In the genomic region with DNA sequence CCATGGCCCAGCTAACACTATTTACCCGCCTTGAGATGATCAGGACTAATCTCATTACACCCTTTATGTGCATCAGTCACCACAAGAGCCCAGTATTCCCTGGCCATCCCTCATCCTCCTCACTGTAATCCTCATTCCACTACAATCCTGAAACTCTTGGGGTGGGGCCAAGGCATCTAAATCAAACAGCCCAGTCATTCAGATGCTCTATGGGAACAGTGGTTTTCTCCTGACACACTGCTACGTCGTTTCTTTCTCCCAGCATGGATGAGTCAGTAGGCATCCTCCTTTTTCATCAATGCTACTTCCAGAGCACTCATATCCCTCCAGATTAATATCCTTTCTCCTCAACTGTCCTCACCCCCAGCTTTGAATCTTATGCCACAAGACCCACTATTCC, we compare ENCODE assay signal across 15 cellular contexts. TPM values are rescaled to one million over a fixed set of nuclear protein-coding genes. Genes with fewer than 3 reads are reported as not detected.
A peak's percentile ranks its signal among the peaks of the same experiment; 100 is the strongest.
DNase-seq lines count a peak whose midpoint lies in the region; ATAC-seq and TF ChIP-seq lines count a peak whose summit lies in the region.
"Had no signal": no experiment of that assay in that cellular context is flagged by ENCODE, and none has a peak within 500 bp of the region (broad histone marks: within the 10 kb centered on the region; RNA-seq: fewer than 3 reads in every experiment).

No MANE protein-coding gene starts in this region.

- H3K27ac ChIP-seq in breast epithelium (no peak overlapping the region), dorsolateral prefrontal cortex (no peak overlapping the region)
- H3K27ac ChIP-seq: 22Rv1, ovary, thoracic aorta had no signal

- ATAC-seq in SK-N-SH treated with all-trans-retinoic acid at 6 μM for 48 hours (peak; percentile 81), natural killer cell (no peak)

- H3K4me1 Mint-ChIP-seq in MCF 10A (ENCODE audit: insufficient read depth, unreplicated experiment) (peaks cover 20% of the 10 kb centered on the region), natural killer cell (peaks cover 24 to 28% of the 10 kb centered on the region in 2 donors)

- DNase-seq in MCF 10A (ENCODE audit: unreplicated experiment) = peak; percentile 14
- DNase-seq in breast epithelium (ENCODE audit: low spot score in 2 of 2) = no peak
- peak; percentile 66 for DNase-seq in fibroblast of pulmonary artery (ENCODE audit: low read depth)
- DNase-seq in GDM1 (lab: John Stamatoyannopoulos, UW) = no peak
- no peak for DNase-seq in natural killer cell
- DNase-seq in dorsolateral prefrontal cortex = no peak
- DNase-seq in NCI-H510A (lab: John Stamatoyannopoulos, UW) = no peak
- DNase-seq: activated CD4-positive, alpha-beta T cell treated with anti-CD3 and anti-CD28 coated beads for 1 hour; activated T-cell treated with anti-CD3 and anti-CD28 coated beads, Interleukin-2, amount 50 U/mL, for 24 hours; Karpas-422; mesendoderm; ovary had no signal

- CTCF ChIA-PET in MCF 10A (lab: Yijun Ruan, JAX) = no interaction called here

- H3K4me3 Mint-ChIP-seq in MCF 10A (ENCODE audit: unreplicated experiment) (no peak overlapping the region), natural killer cell (no peak overlapping the region)
- H3K4me3 Mint-ChIP-seq: activated T-cell treated with anti-CD3 and anti-CD28 coated beads, Interleukin-2, amount 50 U/mL, for 24 hours had no signal

- intact Hi-C loops in MCF 10A (cut with micrococcal nuclease) = loop anchor here (5.0 kb wide), 1 partner anchor 162 kb away; the partner anchor contains the start of gene NUP54
- intact Hi-C loops in breast epithelium (cut with DNase I; ENCODE audit: low total_unique reads) = no loop called here
- intact Hi-C loops in natural killer cell (cut with micrococcal nuclease) = no loop called here
- intact Hi-C loops in dorsolateral prefrontal cortex (cut with DNase I) = no loop called here

- peaks cover 0 to 12% of the 10 kb centered on the region in 2 donors for H3K4me1 ChIP-seq in breast epithelium

- POLR2A ChIA-PET in MCF 10A (lab: Yijun Ruan, JAX) = no interaction called here

- no peak overlapping the region for H3K27ac Mint-ChIP-seq in MCF 10A (ENCODE audit: low read depth, unreplicated experiment)
- no peak overlapping the region for H3K27ac Mint-ChIP-seq in natural killer cell
- H3K27ac Mint-ChIP-seq: activated T-cell treated with anti-CD3 and anti-CD28 coated beads, Interleukin-2, amount 50 U/mL, for 24 hours had no signal

- H3K27me3 Mint-ChIP-seq in MCF 10A (ENCODE audit: insufficient read depth, unreplicated experiment) (no peaks in the 10 kb centered on the region), natural killer cell (ENCODE audit: low read depth in 2 of 2) (no peaks in the 10 kb centered on the region)
- H3K27me3 Mint-ChIP-seq: activated T-cell treated with anti-CD3 and anti-CD28 coated beads, Interleukin-2, amount 50 U/mL, for 24 hours had no signal

- H3K4me3 ChIP-seq in breast epithelium (no peak overlapping the region), fibroblast of pulmonary artery (replicated peaks; ENCODE audit: low read depth, low read length) (no peak overlapping the region), dorsolateral prefrontal cortex (no peak overlapping the region)
- H3K4me3 ChIP-seq: ovary, thoracic aorta had no signal

- peaks cover 19% of the 10 kb centered on the region for H3K36me3 Mint-ChIP-seq in MCF 10A (ENCODE audit: insufficient read depth, unreplicated experiment)
- H3K36me3 Mint-ChIP-seq in natural killer cell = no peaks in the 10 kb centered on the region

- no peak for TF ChIP-seq POLR2A in breast epithelium (IDR thresholded peaks at IDR 0.05)

- TF ChIP-seq CTCF in MCF 10A (IDR thresholded peaks at IDR 0.05; ENCODE audit: unreplicated experiment) = no peak
- no peak for TF ChIP-seq CTCF in breast epithelium (IDR thresholded peaks at IDR 0.05)
- no peak for TF ChIP-seq CTCF in fibroblast of pulmonary artery (IDR thresholded peaks at IDR 0.05; ENCODE audit: low read length, missing control alignments)
- TF ChIP-seq CTCF in natural killer cell (IDR thresholded peaks at IDR 0.05) = no peak
- no peak for TF ChIP-seq CTCF in dorsolateral prefrontal cortex (IDR thresholded peaks at IDR 0.05 in 54 of 56, conservative IDR thresholded peaks at IDR 0.05 in 2 of 56; ENCODE audit: low read depth in 1 of 56, partially characterized antibody in 56 of 56)

- H3K27me3 ChIP-seq in breast epithelium (no peaks in the 10 kb centered on the region), dorsolateral prefrontal cortex (no peaks in the 10 kb centered on the region)
- H3K27me3 ChIP-seq: ovary had no signal

- peaks cover 7% of the 10 kb centered on the region for H3K36me3 ChIP-seq in breast epithelium
- H3K36me3 ChIP-seq: ovary had no signal

- no peaks in the 10 kb centered on the region for H3K9me3 ChIP-seq in breast epithelium
- H3K9me3 ChIP-seq: ovary, thoracic aorta had no signal

- no peaks in the 10 kb centered on the region for H3K9me3 Mint-ChIP-seq in MCF 10A (ENCODE audit: unreplicated experiment)
- H3K9me3 Mint-ChIP-seq in natural killer cell = no peaks in the 10 kb centered on the region
- H3K9me3 Mint-ChIP-seq: activated T-cell treated with anti-CD3 and anti-CD28 coated beads, Interleukin-2, amount 50 U/mL, for 24 hours had no signal

- no TSS peak for BruUV-seq in MCF 10A (replicated peaks; lab: Mats Ljungman, UMichigan)

TF ChIP-seq in SK-N-SH treated with all-trans-retinoic acid at 6 μM for 48 hours, 23 proteins besides CTCF, POLR2A, EP300 and RAD21 (continues in another document):
- no peak for TF ChIP-seq ZFP30 (CRISPR knock-in tag; IDR thresholded peaks at IDR 0.05)
- TF ChIP-seq, protein P1, sequence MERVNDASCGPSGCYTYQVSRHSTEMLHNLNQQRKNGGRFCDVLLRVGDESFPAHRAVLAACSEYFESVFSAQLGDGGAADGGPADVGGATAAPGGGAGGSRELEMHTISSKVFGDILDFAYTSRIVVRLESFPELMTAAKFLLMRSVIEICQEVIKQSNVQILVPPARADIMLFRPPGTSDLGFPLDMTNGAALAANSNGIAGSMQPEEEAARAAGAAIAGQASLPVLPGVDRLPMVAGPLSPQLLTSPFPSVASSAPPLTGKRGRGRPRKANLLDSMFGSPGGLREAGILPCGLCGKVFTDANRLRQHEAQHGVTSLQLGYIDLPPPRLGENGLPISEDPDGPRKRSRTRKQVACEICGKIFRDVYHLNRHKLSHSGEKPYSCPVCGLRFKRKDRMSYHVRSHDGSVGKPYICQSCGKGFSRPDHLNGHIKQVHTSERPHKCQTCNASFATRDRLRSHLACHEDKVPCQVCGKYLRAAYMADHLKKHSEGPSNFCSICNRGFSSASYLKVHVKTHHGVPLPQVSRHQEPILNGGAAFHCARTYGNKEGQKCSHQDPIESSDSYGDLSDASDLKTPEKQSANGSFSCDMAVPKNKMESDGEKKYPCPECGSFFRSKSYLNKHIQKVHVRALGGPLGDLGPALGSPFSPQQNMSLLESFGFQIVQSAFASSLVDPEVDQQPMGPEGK (CRISPR knock-in tag; IDR thresholded peaks at IDR 0.05; ENCODE audit: borderline replicate concordance) = no peak
- no peak for TF ChIP-seq PPARA (CRISPR knock-in tag; IDR thresholded peaks at IDR 0.05; ENCODE audit: borderline replicate concordance)
- TF ChIP-seq BACH2 (CRISPR knock-in tag; IDR thresholded peaks at IDR 0.05; ENCODE audit: borderline replicate concordance) = no peak
- no peak for TF ChIP-seq CSDC2 (CRISPR knock-in tag; IDR thresholded peaks at IDR 0.05)
- no peak for TF ChIP-seq ZFP3 (CRISPR knock-in tag; IDR thresholded peaks at IDR 0.05)
- no peak for TF ChIP-seq CSRNP3 (CRISPR knock-in tag; IDR thresholded peaks at IDR 0.05)
- no peak for TF ChIP-seq TOX (CRISPR knock-in tag; IDR thresholded peaks at IDR 0.05; ENCODE audit: borderline replicate concordance)

RNA-seq across cellular contexts. Expression of gene SDAD1, which starts 5.6 kb away (rescaled TPM):
- 50.1 and 57.6 TPM in 2 replicates for total RNA-seq in MCF 10A (2022)
- 10 to 100 TPM; 33.6 to 46.4 (median 45.9) TPM for total RNA-seq in breast epithelium
- total RNA-seq in natural killer cell = 10 to 100 TPM; 32.5 to 52.2 (median 39.7) TPM
- total RNA-seq in dorsolateral prefrontal cortex = 10 to 100 TPM; 23.7 to 61.0 (median 42.7) TPM

RNA-seq across cellular contexts. Expression of gene CXCL9, which starts 22.2 kb away (rescaled TPM):
- total RNA-seq in MCF 10A (2022) = not detected in 2 replicates
- total RNA-seq in breast epithelium = 1 to 10 TPM in 2 of 3 donors, not detected in 1; 2.3 to 2.7 TPM
- total RNA-seq in natural killer cell = not detected
- total RNA-seq in dorsolateral prefrontal cortex = 1 to 10 TPM in 3 of 120 experiments, under 1 TPM in 14, not detected in 103; 0.18 to 9.4 (median 0.25) TPM

RNA-seq across cellular contexts. Expression of gene CXCL10, which starts 38.2 kb away (rescaled TPM):
- total RNA-seq in MCF 10A (2022) = not detected in 2 replicates
- total RNA-seq in breast epithelium = 1 to 10 TPM in 1 of 3 donors, not detected in 2; 1.2 TPM
- total RNA-seq in natural killer cell = not detected
- 10 to 100 TPM in 4 of 120 experiments, 1 to 10 TPM in 24, under 1 TPM in 32, not detected in 60; 0.36 to 43.6 (median 0.84) TPM for total RNA-seq in dorsolateral prefrontal cortex

RNA-seq across cellular contexts. Expression of gene NAAA, which starts 44.3 kb away (rescaled TPM):
- total RNA-seq in MCF 10A (2022) (7.1 and 8.9 TPM in 2 replicates), breast epithelium (10 to 100 TPM; 56.5 to 92.8 (median 78.6) TPM), natural killer cell (10 to 100 TPM; 37.8 to 56.3 (median 43.4) TPM), dorsolateral prefrontal cortex (10 to 100 TPM; 15.3 to 37.5 (median 26.1) TPM)

RNA-seq across cellular contexts. Expression of gene CXCL11, which starts 50.8 kb away (rescaled TPM):
- total RNA-seq in MCF 10A (2022) = not detected in 2 replicates
- not detected for total RNA-seq in breast epithelium
- not detected for total RNA-seq in natural killer cell
- 10 to 100 TPM in 2 of 120 experiments, 1 to 10 TPM in 18, under 1 TPM in 41, not detected in 59; 0.28 to 23.7 (median 0.63) TPM for total RNA-seq in dorsolateral prefrontal cortex
- total RNA-seq: thoracic aorta had no signal

Comparison
In these comparisons a context has a peak if more than half of its experiments do, and no peak if none do; other contexts are left out.
1. DNase-seq: peak in MCF 10A (single experiment) and fibroblast of pulmonary artery (single experiment); none in breast epithelium (0 of 2), GDM1 (single experiment), natural killer cell (single experiment), dorsolateral prefrontal cortex (0 of 10) and NCI-H510A (single experiment).